Comparison of ENCODE assay signal across 24 cellular contexts in genomic region chr4:173469622-173470021, GRCh38.
"Had no signal": no experiment of that assay in that cellular context is flagged by ENCODE, and none has a peak within 500 bp of the region (broad histone marks: within the 10 kb centered on the region; RNA-seq: fewer than 3 reads in every experiment).

No MANE protein-coding gene starts in this region.

- DNase-seq: activated CD4-positive, alpha-beta T cell treated with anti-CD3 and anti-CD28 coated beads for 36 hours; activated CD4-positive, alpha-beta T cell treated with anti-CD3 and anti-CD28 coated beads, Interleukin-2, amount 50 U/mL, for 1 hour; activated CD4-positive, alpha-beta T cell treated with anti-CD3 and anti-CD28 coated beads, Interleukin-2, amount 50 U/mL, for 48 hours; activated CD4-positive, CD25-positive, alpha-beta regulatory T cell; activated CD4-positive, CD25-positive, alpha-beta regulatory T cell treated with anti-CD3 and anti-CD28 coated beads, Interleukin-2, amount 50 U/mL, for 72 hours; activated CD8-positive, alpha-beta memory T cell treated with anti-CD3 and anti-CD28 coated beads for 24 hours; activated CD8-positive, alpha-beta T cell treated with anti-CD3 and anti-CD28 coated beads for 36 hours; activated effector memory CD4-positive, alpha-beta T cell treated with Interleukin-2 at 50 U/mL for 16 hours; activated gamma-delta T cell treated with Interleukin-2 at 50 U/mL for 16 hours; activated naive CD4-positive, alpha-beta T cell treated with anti-CD3 and anti-CD28 coated beads, Interleukin-2, amount 50 U/mL, for 16 hours; activated naive CD4-positive, alpha-beta T cell treated with Interleukin-2 at 50 U/mL for 16 hours; activated T-cell treated with anti-CD3 and anti-CD28 coated beads, Interleukin-2, amount 50 U/mL, for 4 hours; amygdala; aorta; body of pancreas; central memory CD4-positive, alpha-beta T cell; cerebellar nuclear complex; colonic mucosa; effector CD8-positive, alpha-beta T cell; esophagus squamous epithelium; T-helper 2 cell had no signal

- H3K27ac Mint-ChIP-seq: activated CD4-positive, alpha-beta T cell treated with anti-CD3 and anti-CD28 coated beads for 36 hours; activated CD8-positive, alpha-beta T cell treated with anti-CD3 and anti-CD28 coated beads for 36 hours; activated naive CD8-positive, alpha-beta T cell; activated T-helper 17 cell treated with anti-CD3 and anti-CD28 coated beads, Interleukin-2, amount 50 U/mL, for 72 hours had no signal

- H3K4me3 Mint-ChIP-seq: activated CD4-positive, alpha-beta T cell treated with anti-CD3 and anti-CD28 coated beads for 36 hours; activated CD8-positive, alpha-beta T cell treated with anti-CD3 and anti-CD28 coated beads for 36 hours; activated naive CD8-positive, alpha-beta T cell; activated T-cell treated with anti-CD3 and anti-CD28 coated beads, Interleukin-2, amount 50 U/mL, for 4 hours; activated T-helper 17 cell treated with anti-CD3 and anti-CD28 coated beads, Interleukin-2, amount 50 U/mL, for 72 hours had no signal

- H3K27me3 Mint-ChIP-seq: activated T-helper 17 cell treated with anti-CD3 and anti-CD28 coated beads, Interleukin-2, amount 50 U/mL, for 72 hours had no signal

- H3K4me1 ChIP-seq: body of pancreas, colonic mucosa, esophagus squamous epithelium had no signal

- H3K27ac ChIP-seq: body of pancreas, colonic mucosa, epithelial cell of prostate, esophagus squamous epithelium had no signal

- H3K4me1 Mint-ChIP-seq: activated CD4-positive, alpha-beta T cell treated with anti-CD3 and anti-CD28 coated beads for 36 hours; activated T-helper 17 cell treated with anti-CD3 and anti-CD28 coated beads, Interleukin-2, amount 50 U/mL, for 72 hours had no signal

- H3K36me3 Mint-ChIP-seq: activated naive CD8-positive, alpha-beta T cell had no signal

- H3K4me3 ChIP-seq: body of pancreas, colonic mucosa, esophagus squamous epithelium had no signal

- ATAC-seq: activated CD4-positive, alpha-beta T cell treated with anti-CD3 and anti-CD28 coated beads for 36 hours; activated CD8-positive, alpha-beta T cell treated with anti-CD3 and anti-CD28 coated beads for 36 hours; activated T-cell treated with anti-CD3 and anti-CD28 coated beads, Interleukin-2, amount 50 U/mL, for 4 hours; activated T-helper 17 cell treated with anti-CD3 and anti-CD28 coated beads, Interleukin-2, amount 50 U/mL, for 72 hours; body of pancreas had no signal

- H3K36me3 ChIP-seq: colonic mucosa, esophagus squamous epithelium had no signal

- H3K9me3 Mint-ChIP-seq: activated CD8-positive, alpha-beta T cell treated with anti-CD3 and anti-CD28 coated beads for 36 hours; activated T-cell treated with anti-CD3 and anti-CD28 coated beads, Interleukin-2, amount 50 U/mL, for 4 hours; activated T-helper 17 cell treated with anti-CD3 and anti-CD28 coated beads, Interleukin-2, amount 50 U/mL, for 72 hours had no signal

- H3K27me3 ChIP-seq: body of pancreas, colonic mucosa, esophagus squamous epithelium had no signal

- H3K9me3 ChIP-seq: body of pancreas, colonic mucosa, esophagus squamous epithelium had no signal
